Comparison of ENCODE assay signal across 28 cellular contexts in the genomic region with DNA sequence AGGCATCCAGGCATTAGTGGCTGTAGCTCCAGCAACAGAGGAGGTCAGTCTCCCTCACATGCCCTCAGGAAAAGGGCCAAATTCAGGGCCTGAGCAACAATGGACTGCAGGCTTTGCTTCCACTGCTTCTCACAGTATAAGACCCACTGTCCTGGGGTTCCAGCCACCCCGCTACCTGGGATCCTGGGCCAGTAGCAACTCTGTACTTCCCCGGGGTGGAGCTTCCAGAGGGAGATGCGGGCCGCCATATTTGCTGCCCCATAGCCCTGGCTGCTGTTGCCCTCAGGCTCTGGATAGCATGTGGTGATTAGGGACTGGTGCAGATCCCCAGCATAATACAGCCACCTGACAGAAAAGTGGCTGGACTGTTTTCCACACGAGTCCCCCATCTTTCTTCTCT.
"Had no signal": no experiment of that assay in that cellular context is flagged by ENCODE, and none has a peak within 500 bp of the region (broad histone marks: within the 10 kb centered on the region; RNA-seq: fewer than 3 reads in every experiment).

No MANE protein-coding gene starts in this region.

- H3K4me1 Mint-ChIP-seq: stimulated activated effector memory CD8-positive, alpha-beta T cell treated with anti-CD3 and anti-CD28 coated beads, Interleukin-12 subunit alpha, Interleukin-12 subunit beta, amount 100 ng/mL, for 72 hours; stimulated activated memory B cell treated with anti-CD40 and anti-IgM and Interleukin-4, amounts not matched to agents 10 μg/mL and 1 μg/mL and 100 μg/mL, for 72 hours; stimulated activated naive B cell treated with anti-CD40 and anti-IgM and Interleukin-4, amounts not matched to agents 10 μg/mL and 1 μg/mL and 100 μg/mL, for 72 hours; stimulated activated naive CD8-positive, alpha-beta T cell treated with anti-CD3 and anti-CD28 coated beads, Interleukin-15, amount 100 ng/mL, for 72 hours had no signal

- H3K9me3 ChIP-seq: stomach, suprapubic skin, testis, thoracic aorta, thyroid gland, tibial nerve, transverse colon, upper lobe of left lung, upper lobe of right lung, uterus, vagina had no signal

- H3K4me3 ChIP-seq: stomach, suprapubic skin, testis, thoracic aorta, thyroid gland, tibial nerve, transverse colon, upper lobe of left lung, upper lobe of right lung, uterus, vagina had no signal

- H3K27ac Mint-ChIP-seq: stimulated activated effector memory CD8-positive, alpha-beta T cell treated with anti-CD3 and anti-CD28 coated beads, Interleukin-12 subunit alpha, Interleukin-12 subunit beta, amount 100 ng/mL, for 72 hours; stimulated activated memory B cell treated with anti-CD40 and anti-IgM and Interleukin-4, amounts not matched to agents 10 μg/mL and 1 μg/mL and 100 μg/mL, for 72 hours; stimulated activated naive B cell treated with anti-CD40 and anti-IgM and Interleukin-4, amounts not matched to agents 10 μg/mL and 1 μg/mL and 100 μg/mL, for 72 hours; stimulated activated naive CD8-positive, alpha-beta T cell treated with anti-CD3 and anti-CD28 coated beads, Interleukin-15, Interleukin-2, amounts not matched to agents 100 ng/mL and 50 ng/mL, for 24 hours; type B pancreatic cell had no signal

- H3K4me1 ChIP-seq: stomach, suprapubic skin, testis, thyroid gland, tibial nerve, transverse colon, upper lobe of left lung, upper lobe of right lung, uterus, vagina had no signal

- DNase-seq: stimulated activated CD4-positive, alpha-beta T cell treated with anti-CD3 and anti-CD28 coated beads, Interleukin-2, amount 100 ng/mL, for 48 hours; stimulated activated CD4-positive, alpha-beta T cell treated with anti-CD3 and anti-CD28 coated beads, Interleukin-4, amount 100 ng/mL, for 1 hour; stimulated activated CD4-positive, alpha-beta T cell treated with anti-CD3 and anti-CD28 coated beads, Interleukin-4, amount 100 ng/mL, for 24 hours; stimulated activated CD4-positive, alpha-beta T cell treated with anti-CD3 and anti-CD28 coated beads, Interleukin-4, amount 100 ng/mL, for 4 hours; stimulated activated CD8-positive, alpha-beta memory T cell treated with anti-CD3 and anti-CD28 coated beads, Interleukin-4, amount 100 ng/mL, for 48 hours; stimulated activated naive B cell treated with anti-CD40 and anti-IgM and Interleukin-4, amounts not matched to agents 10 μg/mL and 1 μg/mL and 100 μg/mL, for 72 hours; stimulated activated naive CD4-positive, alpha-beta T cell; stimulated activated naive CD4-positive, alpha-beta T cell treated with Interleukin-2 at 50 U/mL for 16 hours; stimulated activated naive CD8-positive, alpha-beta T cell treated with anti-CD3 and anti-CD28 coated beads, Interleukin-15, amount 100 ng/mL, for 72 hours; stimulated activated naive CD8-positive, alpha-beta T cell treated with anti-CD3 and anti-CD28 coated beads, Interleukin-15, Interleukin-2, amounts not matched to agents 100 U/mL and 50 U/mL, for 24 hours; stomach; substantia nigra; testis; thyroid gland; transverse colon; trophoblast cell; upper lobe of right lung; uterus had no signal

- H3K4me3 Mint-ChIP-seq: stimulated activated effector memory CD8-positive, alpha-beta T cell treated with anti-CD3 and anti-CD28 coated beads, Interleukin-12 subunit alpha, Interleukin-12 subunit beta, amount 100 ng/mL, for 72 hours; stimulated activated memory B cell treated with anti-CD40 and anti-IgM and Interleukin-4, amounts not matched to agents 10 μg/mL and 1 μg/mL and 100 μg/mL, for 72 hours; stimulated activated naive B cell treated with anti-CD40 and anti-IgM and Interleukin-4, amounts not matched to agents 10 μg/mL and 1 μg/mL and 100 μg/mL, for 72 hours; stimulated activated naive CD8-positive, alpha-beta T cell treated with anti-CD3 and anti-CD28 coated beads, Interleukin-15, amount 100 ng/mL, for 72 hours; stimulated activated naive CD8-positive, alpha-beta T cell treated with anti-CD3 and anti-CD28 coated beads, Interleukin-15, Interleukin-2, amounts not matched to agents 100 ng/mL and 50 ng/mL, for 24 hours; type B pancreatic cell had no signal

- ATAC-seq: stimulated activated memory B cell treated with anti-CD40 and anti-IgM and Interleukin-4, amounts not matched to agents 10 μg/mL and 1 μg/mL and 100 μg/mL, for 72 hours; stimulated activated naive B cell treated with anti-CD40 and anti-IgM and Interleukin-4, amounts not matched to agents 10 μg/mL and 1 μg/mL and 100 μg/mL, for 72 hours; stimulated activated naive CD8-positive, alpha-beta T cell treated with anti-CD3 and anti-CD28 coated beads, Interleukin-15, amount 100 ng/mL, for 72 hours; stimulated activated naive CD8-positive, alpha-beta T cell treated with anti-CD3 and anti-CD28 coated beads, Interleukin-15, Interleukin-2, amounts not matched to agents 100 U/mL and 50 U/mL, for 24 hours; upper lobe of right lung had no signal

- H3K36me3 Mint-ChIP-seq: stimulated activated effector memory CD8-positive, alpha-beta T cell treated with anti-CD3 and anti-CD28 coated beads, Interleukin-12 subunit alpha, Interleukin-12 subunit beta, amount 100 ng/mL, for 72 hours; stimulated activated memory B cell treated with anti-CD40 and anti-IgM and Interleukin-4, amounts not matched to agents 10 μg/mL and 1 μg/mL and 100 μg/mL, for 72 hours; stimulated activated naive B cell treated with anti-CD40 and anti-IgM and Interleukin-4, amounts not matched to agents 10 μg/mL and 1 μg/mL and 100 μg/mL, for 72 hours; type B pancreatic cell had no signal

- H3K36me3 ChIP-seq: stomach, suprapubic skin, thoracic aorta, thyroid gland, tibial nerve, transverse colon, upper lobe of left lung, upper lobe of right lung, uterus, vagina had no signal

- H3K9me3 Mint-ChIP-seq: stimulated activated effector memory CD8-positive, alpha-beta T cell treated with anti-CD3 and anti-CD28 coated beads, Interleukin-12 subunit alpha, Interleukin-12 subunit beta, amount 100 ng/mL, for 72 hours; stimulated activated memory B cell treated with anti-CD40 and anti-IgM and Interleukin-4, amounts not matched to agents 10 μg/mL and 1 μg/mL and 100 μg/mL, for 72 hours; stimulated activated naive CD8-positive, alpha-beta T cell treated with anti-CD3 and anti-CD28 coated beads, Interleukin-15, amount 100 ng/mL, for 72 hours; stimulated activated naive CD8-positive, alpha-beta T cell treated with anti-CD3 and anti-CD28 coated beads, Interleukin-15, Interleukin-2, amounts not matched to agents 100 ng/mL and 50 ng/mL, for 24 hours; type B pancreatic cell had no signal

- H3K27me3 ChIP-seq: suprapubic skin, testis, thyroid gland, tibial nerve, transverse colon, upper lobe of left lung, upper lobe of right lung, uterus, vagina had no signal

- FAIRE-seq: urothelium cell line had no signal

- H3K27ac ChIP-seq: stomach, suprapubic skin, testis, thoracic aorta, thyroid gland, tibial nerve, transverse colon, upper lobe of left lung, upper lobe of right lung, uterus, vagina had no signal
